ENCODE assay signal across 1 cellular context in the genomic region with DNA sequence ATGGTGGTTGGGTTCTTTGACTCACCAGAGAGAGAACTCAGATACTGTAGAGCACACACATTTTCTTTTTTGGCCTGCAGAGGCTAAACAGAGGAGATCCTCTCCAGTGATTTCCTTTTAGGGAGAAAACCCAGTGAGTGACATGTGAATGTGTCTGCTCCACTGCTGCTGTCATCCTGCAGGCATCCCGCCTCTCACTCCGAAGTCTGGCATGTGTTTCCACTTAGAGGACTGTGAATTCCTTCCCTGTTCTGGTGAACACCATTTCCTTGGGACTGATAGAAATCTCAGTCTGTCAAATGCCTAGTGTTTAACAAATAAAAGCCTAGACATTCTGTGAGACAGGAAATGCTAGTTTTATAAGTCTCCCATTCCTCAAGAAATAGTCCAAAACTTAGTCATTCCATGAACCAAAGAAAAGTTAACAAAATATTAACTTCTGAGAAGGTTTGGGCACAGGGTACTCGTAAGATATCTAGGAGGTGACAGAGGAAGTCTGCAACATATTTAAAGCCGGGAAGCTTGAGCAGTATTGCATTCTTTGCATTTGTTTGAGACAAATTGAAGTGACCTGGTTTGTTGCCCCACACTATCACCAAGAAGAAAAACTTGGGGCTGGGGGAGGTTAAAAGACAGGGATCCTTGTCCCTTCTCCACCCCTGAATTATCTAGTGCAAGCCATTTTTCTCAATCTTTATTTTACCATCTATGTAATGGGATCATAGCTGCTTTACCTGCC.
TF ChIP-seq lines count a peak whose summit lies in the region.

No MANE protein-coding gene starts in this region.

TF ChIP-seq in HepG2, 621 proteins besides CTCF, POLR2A, EP300 and RAD21:
- no peak for TF ChIP-seq CBFB (CRISPR knock-in tag; IDR thresholded peaks at IDR 0.05)
- no peak for TF ChIP-seq CC2D1A (CRISPR knock-in tag; IDR thresholded peaks at IDR 0.05)
- no peak for TF ChIP-seq HNF4A (CRISPR knock-in tag; IDR thresholded peaks at IDR 0.05)
